Comparison of ENCODE assay signal across 1 cellular context in the genomic region with DNA sequence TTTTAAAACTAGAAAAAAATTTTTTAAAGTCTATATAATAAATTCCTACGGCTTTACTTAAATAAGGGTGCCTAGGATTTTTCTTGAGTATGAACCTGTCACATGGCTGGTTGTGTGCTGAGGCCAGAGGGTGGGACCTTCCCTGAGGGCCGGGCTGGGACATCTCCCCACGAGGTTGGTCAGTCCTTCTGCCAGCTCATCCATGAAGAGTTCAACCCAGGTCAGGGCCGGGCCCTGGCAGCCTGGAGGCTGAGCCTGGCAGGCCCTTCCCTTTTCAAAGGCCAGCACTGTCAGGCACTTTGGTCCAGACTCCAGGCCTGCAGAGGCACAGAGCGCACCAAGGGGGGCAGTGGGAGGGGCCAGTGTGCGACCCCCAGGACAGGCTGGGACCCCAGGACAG.
TF ChIP-seq lines count a peak whose summit lies in the region.

No MANE protein-coding gene starts in this region.

TF ChIP-seq in GM23338, 12 proteins besides CTCF, POLR2A, EP300 and RAD21 (continued from another document):
- no peak for TF ChIP-seq CREB1 (CRISPR knock-in tag; IDR thresholded peaks at IDR 0.05; ENCODE audit: low read depth)
- TF ChIP-seq, protein P1, sequence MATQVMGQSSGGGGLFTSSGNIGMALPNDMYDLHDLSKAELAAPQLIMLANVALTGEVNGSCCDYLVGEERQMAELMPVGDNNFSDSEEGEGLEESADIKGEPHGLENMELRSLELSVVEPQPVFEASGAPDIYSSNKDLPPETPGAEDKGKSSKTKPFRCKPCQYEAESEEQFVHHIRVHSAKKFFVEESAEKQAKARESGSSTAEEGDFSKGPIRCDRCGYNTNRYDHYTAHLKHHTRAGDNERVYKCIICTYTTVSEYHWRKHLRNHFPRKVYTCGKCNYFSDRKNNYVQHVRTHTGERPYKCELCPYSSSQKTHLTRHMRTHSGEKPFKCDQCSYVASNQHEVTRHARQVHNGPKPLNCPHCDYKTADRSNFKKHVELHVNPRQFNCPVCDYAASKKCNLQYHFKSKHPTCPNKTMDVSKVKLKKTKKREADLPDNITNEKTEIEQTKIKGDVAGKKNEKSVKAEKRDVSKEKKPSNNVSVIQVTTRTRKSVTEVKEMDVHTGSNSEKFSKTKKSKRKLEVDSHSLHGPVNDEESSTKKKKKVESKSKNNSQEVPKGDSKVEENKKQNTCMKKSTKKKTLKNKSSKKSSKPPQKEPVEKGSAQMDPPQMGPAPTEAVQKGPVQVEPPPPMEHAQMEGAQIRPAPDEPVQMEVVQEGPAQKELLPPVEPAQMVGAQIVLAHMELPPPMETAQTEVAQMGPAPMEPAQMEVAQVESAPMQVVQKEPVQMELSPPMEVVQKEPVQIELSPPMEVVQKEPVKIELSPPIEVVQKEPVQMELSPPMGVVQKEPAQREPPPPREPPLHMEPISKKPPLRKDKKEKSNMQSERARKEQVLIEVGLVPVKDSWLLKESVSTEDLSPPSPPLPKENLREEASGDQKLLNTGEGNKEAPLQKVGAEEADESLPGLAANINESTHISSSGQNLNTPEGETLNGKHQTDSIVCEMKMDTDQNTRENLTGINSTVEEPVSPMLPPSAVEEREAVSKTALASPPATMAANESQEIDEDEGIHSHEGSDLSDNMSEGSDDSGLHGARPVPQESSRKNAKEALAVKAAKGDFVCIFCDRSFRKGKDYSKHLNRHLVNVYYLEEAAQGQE (IDR thresholded peaks at IDR 0.05; ENCODE audit: unreplicated experiment): no peak
- no peak for TF ChIP-seq NANOG (IDR thresholded peaks at IDR 0.05; ENCODE audit: borderline replicate concordance)
- TF ChIP-seq, protein P2, sequence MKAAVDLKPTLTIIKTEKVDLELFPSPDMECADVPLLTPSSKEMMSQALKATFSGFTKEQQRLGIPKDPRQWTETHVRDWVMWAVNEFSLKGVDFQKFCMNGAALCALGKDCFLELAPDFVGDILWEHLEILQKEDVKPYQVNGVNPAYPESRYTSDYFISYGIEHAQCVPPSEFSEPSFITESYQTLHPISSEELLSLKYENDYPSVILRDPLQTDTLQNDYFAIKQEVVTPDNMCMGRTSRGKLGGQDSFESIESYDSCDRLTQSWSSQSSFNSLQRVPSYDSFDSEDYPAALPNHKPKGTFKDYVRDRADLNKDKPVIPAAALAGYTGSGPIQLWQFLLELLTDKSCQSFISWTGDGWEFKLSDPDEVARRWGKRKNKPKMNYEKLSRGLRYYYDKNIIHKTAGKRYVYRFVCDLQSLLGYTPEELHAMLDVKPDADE (IDR thresholded peaks at IDR 0.05): no peak
- TF ChIP-seq STAT1 (IDR thresholded peaks at IDR 0.05; ENCODE audit: unreplicated experiment): no peak
